ENCODE assay signal across 22 cellular contexts in the genomic region with DNA sequence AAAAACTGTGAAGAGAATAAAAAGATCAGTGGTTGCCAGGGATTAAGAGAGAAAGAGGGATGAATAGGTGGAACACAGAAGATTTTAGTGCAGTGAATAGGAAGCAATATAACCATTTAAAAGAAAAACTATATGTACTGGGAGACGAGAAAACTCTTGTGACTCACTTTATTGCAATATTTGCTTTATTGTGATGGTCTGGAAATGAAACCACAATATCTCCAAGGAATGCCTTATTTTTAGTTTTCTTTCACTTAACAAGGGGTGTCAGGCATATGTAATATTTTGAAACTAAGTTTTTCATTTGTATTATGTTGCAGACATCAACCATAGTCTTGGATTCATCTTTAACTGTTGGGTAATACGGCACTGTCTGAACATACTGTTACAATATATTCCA.
"Had no signal": no experiment of that assay in that cellular context is flagged by ENCODE, and none has a peak within 500 bp of the region (broad histone marks: within the 10 kb centered on the region; RNA-seq: fewer than 3 reads in every experiment).

No MANE protein-coding gene starts in this region.

- H3K4me3 Mint-ChIP-seq: activated naive CD4-positive, alpha-beta T cell treated with anti-CD3 and anti-CD28 coated beads for 36 hours; activated naive CD8-positive, alpha-beta T cell treated with anti-CD3 and anti-CD28 coated beads, Interleukin-2, amount 10 ng/mL, durations not matched to agents 7 days and 5 days; activated T-cell treated with anti-CD3 and anti-CD28 coated beads, Interleukin-2, amount 50 U/mL, for 24 hours; naive thymus-derived CD4-positive, alpha-beta T cell; neural crest cell; T-cell; T-helper 2 cell treated with Interferon-gamma antibody and Interleukin-4, amounts not matched to agents 5 μg/mL and 100 μg/mL, for 36 hours had no signal

- H3K36me3 Mint-ChIP-seq: activated naive CD8-positive, alpha-beta T cell treated with anti-CD3 and anti-CD28 coated beads, Interleukin-2, amount 10 ng/mL, durations not matched to agents 7 days and 5 days; naive thymus-derived CD4-positive, alpha-beta T cell; T-cell had no signal

- H3K27ac ChIP-seq: body of pancreas, esophagus muscularis mucosa, foreskin keratinocyte, lower lobe of right lung, upper lobe of left lung, WERI-Rb-1 had no signal

- H3K27me3 ChIP-seq: body of pancreas, esophagus muscularis mucosa, foreskin keratinocyte, upper lobe of left lung had no signal

- ATAC-seq: body of pancreas; foreskin keratinocyte; left lobe of liver; lower lobe of right lung; naive thymus-derived CD4-positive, alpha-beta T cell; sciatic nerve; T-cell had no signal

- H3K9me3 Mint-ChIP-seq: activated naive CD4-positive, alpha-beta T cell treated with anti-CD3 and anti-CD28 coated beads for 36 hours; neural crest cell had no signal

- DNase-seq: activated CD4-positive, alpha-beta T cell treated with anti-CD3 and anti-CD28 coated beads for 1 hour; activated naive CD4-positive, alpha-beta T cell treated with anti-CD3 and anti-CD28 coated beads for 36 hours; activated naive CD8-positive, alpha-beta T cell treated with anti-CD3 and anti-CD28 coated beads, Interleukin-2, amount 10 ng/mL, durations not matched to agents 7 days and 5 days; activated T-cell treated with anti-CD3 and anti-CD28 coated beads, Interleukin-2, amount 50 U/mL, for 24 hours; body of pancreas; caudate nucleus; foreskin keratinocyte; lower lobe of right lung; naive thymus-derived CD4-positive, alpha-beta T cell; occipital lobe; stimulated activated CD4-positive, alpha-beta T cell treated with anti-CD3 and anti-CD28 coated beads, Interleukin-4, amount 100 ng/mL, for 24 hours; stimulated activated naive CD4-positive, alpha-beta T cell treated with Interleukin-2 at 50 U/mL for 16 hours; T-cell; upper lobe of left lung; WERI-Rb-1 had no signal

- H3K4me3 ChIP-seq: body of pancreas, esophagus muscularis mucosa, lower lobe of right lung, upper lobe of left lung had no signal

- H3K4me1 ChIP-seq: foreskin keratinocyte, lower lobe of right lung had no signal

- H3K36me3 ChIP-seq: esophagus muscularis mucosa, lower lobe of right lung, upper lobe of left lung, WERI-Rb-1 had no signal

- H3K27ac Mint-ChIP-seq: activated naive CD4-positive, alpha-beta T cell treated with anti-CD3 and anti-CD28 coated beads for 36 hours; activated naive CD8-positive, alpha-beta T cell treated with anti-CD3 and anti-CD28 coated beads, Interleukin-2, amount 10 ng/mL, durations not matched to agents 7 days and 5 days; activated T-cell treated with anti-CD3 and anti-CD28 coated beads, Interleukin-2, amount 50 U/mL, for 24 hours; activated T-helper 2 cell treated with anti-CD3 and anti-CD28 coated beads, Interferon-gamma antibody, Interleukin-2, Interleukin-4, amounts not matched to agents 10 μg/mL and 5 μg/mL and 100 μg/mL, durations not matched to agents 14 hours and 24 hours and 36 hours; naive thymus-derived CD4-positive, alpha-beta T cell; T-cell; T-helper 2 cell treated with Interferon-gamma antibody and Interleukin-4, amounts not matched to agents 5 μg/mL and 100 μg/mL, for 36 hours had no signal

- H3K9me3 ChIP-seq: body of pancreas, esophagus muscularis mucosa, lower lobe of right lung, upper lobe of left lung had no signal

- H3K4me1 Mint-ChIP-seq: activated naive CD8-positive, alpha-beta T cell treated with anti-CD3 and anti-CD28 coated beads, Interleukin-2, amount 10 ng/mL, durations not matched to agents 7 days and 5 days; naive thymus-derived CD4-positive, alpha-beta T cell; neural crest cell; T-cell had no signal

- FAIRE-seq: colon had no signal

- H3K27me3 Mint-ChIP-seq: activated naive CD8-positive, alpha-beta T cell treated with anti-CD3 and anti-CD28 coated beads, Interleukin-2, amount 10 ng/mL, durations not matched to agents 7 days and 5 days; activated T-cell treated with anti-CD3 and anti-CD28 coated beads, Interleukin-2, amount 50 U/mL, for 24 hours; naive thymus-derived CD4-positive, alpha-beta T cell; T-cell had no signal
